12 cellular contexts compared by ENCODE assay signal in genomic region chr1:219710529-219711194, GRCh38.
DNase-seq lines count a peak whose midpoint lies in the region; ATAC-seq and TF ChIP-seq lines count a peak whose summit lies in the region.
"Had no signal": no experiment of that assay in that cellular context is flagged by ENCODE, and none has a peak within 500 bp of the region (broad histone marks: within the 10 kb centered on the region; RNA-seq: fewer than 3 reads in every experiment).

No MANE protein-coding gene starts in this region.

- H3K36me3 Mint-ChIP-seq in activated CD4-positive, alpha-beta T cell treated with anti-CD3 and anti-CD28 coated beads for 36 hours (ENCODE audit: low read depth) = no peaks in the 10 kb centered on the region
- no peaks in the 10 kb centered on the region for H3K36me3 Mint-ChIP-seq in activated CD4-positive, alpha-beta T cell treated with anti-CD3 and anti-CD28 coated beads, Interleukin-2, amount 10 ng/mL, durations not matched to agents 7 days and 5 days (ENCODE audit: low read depth)
- H3K36me3 Mint-ChIP-seq: mesothelial cell of epicardium had no signal

- no peak overlapping the region for H3K27ac Mint-ChIP-seq in activated CD4-positive, alpha-beta T cell treated with anti-CD3 and anti-CD28 coated beads for 36 hours
- no peak overlapping the region for H3K27ac Mint-ChIP-seq in activated CD4-positive, alpha-beta T cell treated with anti-CD3 and anti-CD28 coated beads, Interleukin-2, amount 10 ng/mL, durations not matched to agents 7 days and 5 days
- H3K27ac Mint-ChIP-seq: activated CD8-positive, alpha-beta T cell treated with anti-CD3 and anti-CD28 coated beads for 36 hours; mesothelial cell of epicardium had no signal

- H3K9me3 Mint-ChIP-seq in activated CD4-positive, alpha-beta T cell treated with anti-CD3 and anti-CD28 coated beads for 36 hours (ENCODE audit: low read depth) = no peaks in the 10 kb centered on the region
- peaks cover 3% of the 10 kb centered on the region for H3K9me3 Mint-ChIP-seq in activated CD4-positive, alpha-beta T cell treated with anti-CD3 and anti-CD28 coated beads, Interleukin-2, amount 10 ng/mL, durations not matched to agents 7 days and 5 days
- H3K9me3 Mint-ChIP-seq: activated CD8-positive, alpha-beta T cell treated with anti-CD3 and anti-CD28 coated beads for 36 hours had no signal

- H4K20me1 ChIP-seq in smooth muscle cell (ENCODE audit: low read depth) = no peaks in the 10 kb centered on the region

- no peak for TF ChIP-seq CTCF in cardiac fibroblast (IDR thresholded peaks at IDR 0.05; ENCODE audit: low read depth, low read length)
- no peak for TF ChIP-seq CTCF in smooth muscle cell (IDR thresholded peaks at IDR 0.05; ENCODE audit: borderline replicate concordance, insufficient read depth, poor library complexity, severe bottlenecking)

- H3K4me3 Mint-ChIP-seq in activated CD4-positive, alpha-beta T cell treated with anti-CD3 and anti-CD28 coated beads for 36 hours = no peak overlapping the region
- H3K4me3 Mint-ChIP-seq in activated CD4-positive, alpha-beta T cell treated with anti-CD3 and anti-CD28 coated beads, Interleukin-2, amount 10 ng/mL, durations not matched to agents 7 days and 5 days = no peak overlapping the region
- H3K4me3 Mint-ChIP-seq: activated CD8-positive, alpha-beta T cell treated with anti-CD3 and anti-CD28 coated beads for 36 hours; mesothelial cell of epicardium had no signal

- H3K4me3 ChIP-seq in cardiac fibroblast (replicated peaks in 1 of 2; ENCODE audit: low read depth in 2 of 2, low read length in 2 of 2) (no peak overlapping the region), smooth muscle cell (no peak overlapping the region)
- H3K4me3 ChIP-seq: right lobe of liver had no signal

- POLR2A ChIA-PET in activated CD4-positive, alpha-beta T cell treated with anti-CD3 and anti-CD28 coated beads for 36 hours (lab: Charles Lee) = no interaction called here
- POLR2A ChIA-PET in activated CD4-positive, alpha-beta T cell treated with anti-CD3 and anti-CD28 coated beads, Interleukin-2, amount 10 ng/mL, durations not matched to agents 7 days and 5 days (lab: Charles Lee) = no interaction called here

- H3K79me2 ChIP-seq in smooth muscle cell (ENCODE audit: low read depth) = no peaks in the 10 kb centered on the region

- CTCF ChIA-PET in activated CD4-positive, alpha-beta T cell treated with anti-CD3 and anti-CD28 coated beads for 36 hours (lab: Charles Lee) = no interaction called here
- CTCF ChIA-PET in activated CD4-positive, alpha-beta T cell treated with anti-CD3 and anti-CD28 coated beads, Interleukin-2, amount 10 ng/mL, durations not matched to agents 7 days and 5 days (lab: Charles Lee) = no interaction called here

- 60% methylated on average over 6 of the region's 6 CpGs for whole genome bisulfite sequencing in smooth muscle cell (ENCODE audit: low lambda C conversion rate)

- H3K4me1 ChIP-seq in smooth muscle cell (ENCODE audit: low read depth) = peaks cover 5% of the 10 kb centered on the region
- H3K4me1 ChIP-seq: right lobe of liver had no signal

- no peak overlapping the region for H2AFZ ChIP-seq in smooth muscle cell (ENCODE audit: low read depth)

- H3K9me3 ChIP-seq in smooth muscle cell (replicated peaks; ENCODE audit: low read depth) = no peaks in the 10 kb centered on the region
- H3K9me3 ChIP-seq: right lobe of liver had no signal

- H3K36me3 ChIP-seq in smooth muscle cell (ENCODE audit: low read depth) = no peaks in the 10 kb centered on the region
- H3K36me3 ChIP-seq: right lobe of liver had no signal

- no peaks in the 10 kb centered on the region for H3K27me3 ChIP-seq in smooth muscle cell (ENCODE audit: low read depth)
- H3K27me3 ChIP-seq: right lobe of liver had no signal

- H3F3A ChIP-seq in smooth muscle cell (ENCODE audit: low read depth) = no peaks in the 10 kb centered on the region

- no peak for DNase-seq in activated CD4-positive, alpha-beta T cell treated with anti-CD3 and anti-CD28 coated beads for 36 hours
- no peak for DNase-seq in activated CD4-positive, alpha-beta T cell treated with anti-CD3 and anti-CD28 coated beads, Interleukin-2, amount 10 ng/mL, durations not matched to agents 7 days and 5 days
- peak; percentile 98 for DNase-seq in M059J (ENCODE audit: low read depth)
- peak; percentile 49 to 50 for DNase-seq in cardiac fibroblast (ENCODE audit: low read depth in 2 of 2)
- no peak for DNase-seq in smooth muscle cell (lab: John Stamatoyannopoulos, UW; ENCODE audit: unreplicated experiment)
- no peak for DNase-seq in Right ventricle myocardium superior
- DNase-seq in GOT3 (lab: John Stamatoyannopoulos, UW) = no peak
- DNase-seq: activated CD8-positive, alpha-beta T cell treated with anti-CD3 and anti-CD28 coated beads for 36 hours; aorta; right lobe of liver had no signal

- no peak overlapping the region for H3K4me2 ChIP-seq in smooth muscle cell

- no peaks in the 10 kb centered on the region for H3K4me1 Mint-ChIP-seq in activated CD4-positive, alpha-beta T cell treated with anti-CD3 and anti-CD28 coated beads for 36 hours
- H3K4me1 Mint-ChIP-seq in activated CD4-positive, alpha-beta T cell treated with anti-CD3 and anti-CD28 coated beads, Interleukin-2, amount 10 ng/mL, durations not matched to agents 7 days and 5 days = no peaks in the 10 kb centered on the region

- peak overlapping the region; percentile 56 for H3K9ac ChIP-seq in smooth muscle cell (ENCODE audit: low read depth)

- intact Hi-C loops in activated CD4-positive, alpha-beta T cell treated with anti-CD3 and anti-CD28 coated beads for 36 hours (cut with DNase I, micrococcal nuclease) = no loop called here
- intact Hi-C loops in Right ventricle myocardium superior (cut with DNase I) = no loop called here

- peak overlapping the region; percentile 75 for H3K27ac ChIP-seq in smooth muscle cell (ENCODE audit: low read depth)
- H3K27ac ChIP-seq: right lobe of liver had no signal

- ATAC-seq in activated CD4-positive, alpha-beta T cell treated with anti-CD3 and anti-CD28 coated beads for 36 hours = peak; percentile 16
- no peak for ATAC-seq in Right ventricle myocardium superior (ENCODE audit: poor library complexity)
- ATAC-seq in GM19452 (IDR thresholded peaks at IDR 0.05; ENCODE audit: unreplicated experiment) = no peak
- ATAC-seq: activated CD8-positive, alpha-beta T cell treated with anti-CD3 and anti-CD28 coated beads for 36 hours; right lobe of liver had no signal

- H3K27me3 Mint-ChIP-seq in activated CD4-positive, alpha-beta T cell treated with anti-CD3 and anti-CD28 coated beads for 36 hours = no peaks in the 10 kb centered on the region
- H3K27me3 Mint-ChIP-seq in activated CD4-positive, alpha-beta T cell treated with anti-CD3 and anti-CD28 coated beads, Interleukin-2, amount 10 ng/mL, durations not matched to agents 7 days and 5 days = no peaks in the 10 kb centered on the region
- H3K27me3 Mint-ChIP-seq: activated CD8-positive, alpha-beta T cell treated with anti-CD3 and anti-CD28 coated beads for 36 hours had no signal

Comparison
In these comparisons a context has a peak if more than half of its experiments do, and no peak if none do; other contexts are left out.
1. DNase-seq: peak in M059J (single experiment) and cardiac fibroblast (2 of 2); none in activated CD4-positive, alpha-beta T cell treated with anti-CD3 and anti-CD28 coated beads for 36 hours (single experiment), activated CD4-positive, alpha-beta T cell treated with anti-CD3 and anti-CD28 coated beads, Interleukin-2, amount 10 ng/mL, durations not matched to agents 7 days and 5 days (single experiment), smooth muscle cell (single experiment), Right ventricle myocardium superior (single experiment) and GOT3 (single experiment).